Comparison of ENCODE assay signal across 11 cellular contexts in genomic region chr20:35264755-35265154, GRCh38. TPM values are rescaled to one million over a fixed set of nuclear protein-coding genes. Genes with fewer than 3 reads are reported as not detected.
A peak's percentile ranks its signal among the peaks of the same experiment; 100 is the strongest.
DNase-seq lines count a peak whose midpoint lies in the region; ATAC-seq, FAIRE-seq and TF ChIP-seq lines count a peak whose summit lies in the region.
"Had no signal": no experiment of that assay in that cellular context is flagged by ENCODE, and none has a peak within 500 bp of the region (broad histone marks: within the 10 kb centered on the region; RNA-seq: fewer than 3 reads in every experiment).

No MANE protein-coding gene starts in this region.

- H3K9ac ChIP-seq in HUES6 (ENCODE audit: low read length) (peak overlapping the region; percentile 4), kidney (ENCODE audit: low read length in 2 of 2) (peak overlapping the region in 1 of 2 donors; percentile 59)

- no peak for FAIRE-seq in kidney (lab: Jason Lieb, UNC)

- H3K9me3 ChIP-seq in HUES6 (ENCODE audit: control insufficient read depth, insufficient read depth, low read depth, low read length) (no peaks in the 10 kb centered on the region), kidney (ENCODE audit: control insufficient read depth in 1 of 2, low read length in 2 of 2) (no peaks in the 10 kb centered on the region)

- H3K4me3 ChIP-seq in AG09309 (ENCODE audit: control insufficient read depth, low read depth, low read length) (no peak overlapping the region), HUES6 (ENCODE audit: low read depth, low read length) (no peak overlapping the region), kidney (ENCODE audit: low read length in 2 of 2) (peak overlapping the region; percentile 19 to 28)

- intact Hi-C loops in kidney (cut with DNase I): no loop called here

- DNase-seq in AG09309 (ENCODE audit: low read depth): no peak
- no peak for DNase-seq in kidney
- DNase-seq in NCI-H1930 (lab: John Stamatoyannopoulos, UW): no peak
- DNase-seq in NCI-H1694 treated with DMSO at 0.1 percent for 48 hours (lab: John Stamatoyannopoulos, UW): no peak
- DNase-seq: activated CD4-positive, alpha-beta T cell treated with anti-CD3 and anti-CD28 coated beads, Interleukin-2, amount 50 U/mL, for 4 hours had no signal

- H3K4me1 ChIP-seq in HUES6 (ENCODE audit: control insufficient read depth, insufficient read depth, low read length) (peaks cover 44% of the 10 kb centered on the region), kidney (ENCODE audit: control insufficient read depth in 1 of 2, insufficient read depth in 1 of 2, low read depth in 1 of 2, low read length in 2 of 2) (peaks cover 29 to 42% of the 10 kb centered on the region in 2 donors)

- TF ChIP-seq CTCF in AG09309 (IDR thresholded peaks at IDR 0.05; ENCODE audit: control insufficient read depth, insufficient read depth, low read depth, low read length, missing control alignments) (peak; percentile 29), VCaP (conservative IDR thresholded peaks at IDR 0.05) (peak; percentile 16; the same call in 1 of the 2 replicates), kidney (IDR thresholded peaks at IDR 0.05; ENCODE audit: borderline replicate concordance, extremely low read depth, insufficient read depth) (peak; percentile 13)

- H3K27me3 ChIP-seq in HUES6 (ENCODE audit: control insufficient read depth, insufficient read depth, low read length): no peaks in the 10 kb centered on the region

- no peak overlapping the region; the same call in 1 of the 2 replicates for H3K27ac ChIP-seq in HUES6 (ENCODE audit: low read depth, low read length)
- H3K27ac ChIP-seq in VCaP: no peak overlapping the region
- H3K27ac ChIP-seq in kidney (ENCODE audit: low read depth in 2 of 2, low read length in 2 of 2): peak overlapping the region; percentile 78 to 100

- H3K36me3 ChIP-seq in HUES6 (ENCODE audit: control insufficient read depth, insufficient read depth, low read length) (no peaks in the 10 kb centered on the region), kidney (ENCODE audit: control insufficient read depth in 1 of 2, insufficient read depth in 2 of 2, low read length in 2 of 2) (peaks cover 4 to 7% of the 10 kb centered on the region in 2 donors)

- ATAC-seq in GM18858 (IDR thresholded peaks at IDR 0.05; ENCODE audit: unreplicated experiment) (no peak), GM19324 (IDR thresholded peaks at IDR 0.05; ENCODE audit: low FRiP score, unreplicated experiment) (no peak)

RNA-seq across cellular contexts. Expression of gene MMP24OS, which starts 13.2 kb away (rescaled TPM):
- total RNA-seq in kidney: 127 TPM
- 248 TPM for polyA plus RNA-seq in kidney (ENCODE audit: insufficient read depth, low read depth, low replicate concordance)

RNA-seq across cellular contexts. Expression of gene EIF6, which starts 19.8 kb away (rescaled TPM):
- total RNA-seq in kidney: 114 TPM
- 254 TPM for polyA plus RNA-seq in kidney (ENCODE audit: insufficient read depth, low read depth, low replicate concordance)

RNA-seq across cellular contexts. Expression of gene FAM83C, which starts 27.5 kb away (rescaled TPM):
- total RNA-seq in kidney: not detected
- polyA plus RNA-seq in kidney (ENCODE audit: insufficient read depth, low read depth, low replicate concordance): not detected
- total RNA-seq: cardiac septum had no signal
- polyA plus RNA-seq: neural cell had no signal

RNA-seq across cellular contexts. Expression of gene MMP24, which starts 38.3 kb away (rescaled TPM):
- 12.4 TPM for total RNA-seq in kidney
- 10.7 TPM for polyA plus RNA-seq in kidney (ENCODE audit: insufficient read depth, low read depth, low replicate concordance)

Comparison
In these comparisons a context has a peak if more than half of its experiments do, and no peak if none do; other contexts are left out.
1. H3K4me3 ChIP-seq: peak in kidney (2 of 2); none in AG09309 (single experiment) and HUES6 (single experiment).
2. H3K27ac ChIP-seq: peak in kidney (2 of 2); none in HUES6 (single experiment) and VCaP (single experiment).
3. Peak in every context shown above with its lines, with median percentiles within 50 percentile points of each other: CTCF ChIP-seq.